In genomic region chr16:14485811-14486519, GRCh38 we compare ENCODE assay signal across 13 cellular contexts.
DNase-seq lines count a peak whose midpoint lies in the region; ATAC-seq and TF ChIP-seq lines count a peak whose summit lies in the region.
"Had no signal": no experiment of that assay in that cellular context is flagged by ENCODE, and none has a peak within 500 bp of the region (broad histone marks: within the 10 kb centered on the region; RNA-seq: fewer than 3 reads in every experiment).

No MANE protein-coding gene starts in this region.

- DNase-seq in HFFc6 (no peak), chondrocyte (ENCODE audit: low spot score) (no peak), NCI-H1930 (lab: John Stamatoyannopoulos, UW) (no peak), NCI-H1694 treated with DMSO at 0.1 percent for 48 hours (lab: John Stamatoyannopoulos, UW) (no peak), HK-2 (ENCODE audit: unreplicated experiment) (no peak)
- DNase-seq in naive thymus-derived CD4-positive, alpha-beta T cell = no peak
- DNase-seq: activated CD4-positive, alpha-beta T cell treated with anti-CD3 and anti-CD28 coated beads for 36 hours; NCI-H1092; stimulated activated CD4-positive, alpha-beta T cell treated with anti-CD3 and anti-CD28 coated beads, Interleukin-2, amount 100 ng/mL, for 48 hours; stimulated activated naive B cell treated with anti-CD40 and anti-IgM and Interleukin-4, amounts not matched to agents 10 μg/mL and 1 μg/mL and 100 μg/mL, for 72 hours had no signal

- WGBS in liver = 84% methylated on average over 16 of the region's 16 CpGs

- H3K36me3 ChIP-seq in liver (ENCODE audit: control insufficient read depth in 4 of 4, insufficient read depth in 3 of 4, low read depth in 1 of 4, low read length in 3 of 4) (peaks cover 0 to 3% (median 1%) of the 10 kb centered on the region in 4 donors), stomach smooth muscle (ENCODE audit: control insufficient read depth in 2 of 2, insufficient read depth in 2 of 2, low read length in 2 of 2) (peaks cover 0 to 6% of the 10 kb centered on the region in 2 donors)
- peaks cover 0 to 23% (median 0%) of the 10 kb centered on the region in 3 experiments for H3K36me3 ChIP-seq in naive thymus-derived CD4-positive, alpha-beta T cell (ENCODE audit: control insufficient read depth in 2 of 3, insufficient read depth in 3 of 3, low read length in 3 of 3)

- peak overlapping the region in 1 of 2 donors; percentile 90 for H3K9ac ChIP-seq in liver (ENCODE audit: low read depth in 1 of 2, low read length in 2 of 2)
- H3K9ac ChIP-seq in stomach smooth muscle (ENCODE audit: low read length in 2 of 2) = peak overlapping the region in 1 of 2 donors; percentile 13

- no peaks in the 10 kb centered on the region for H3K27me3 Mint-ChIP-seq in HFFc6 (ENCODE audit: insufficient read depth)
- no peaks in the 10 kb centered on the region for H3K27me3 Mint-ChIP-seq in chondrocyte (ENCODE audit: low read depth)
- no peaks in the 10 kb centered on the region for H3K27me3 Mint-ChIP-seq in naive thymus-derived CD4-positive, alpha-beta T cell
- H3K27me3 Mint-ChIP-seq: activated CD4-positive, alpha-beta T cell treated with anti-CD3 and anti-CD28 coated beads for 36 hours; stimulated activated naive B cell treated with anti-CD40 and anti-IgM and Interleukin-4, amounts not matched to agents 10 μg/mL and 1 μg/mL and 100 μg/mL, for 72 hours had no signal

- peaks cover 0 to 25% (median 18%) of the 10 kb centered on the region in 4 donors for H3K4me1 ChIP-seq in liver (ENCODE audit: control insufficient read depth in 4 of 4, insufficient read depth in 4 of 4, low read length in 3 of 4)
- H3K4me1 ChIP-seq in stomach smooth muscle (ENCODE audit: control insufficient read depth, insufficient read depth, low read length) = peaks cover 13% of the 10 kb centered on the region
- H3K4me1 ChIP-seq in naive thymus-derived CD4-positive, alpha-beta T cell (ENCODE audit: control insufficient read depth in 2 of 2, insufficient read depth in 2 of 2, low read length in 2 of 2) = peaks cover 0 to 10% of the 10 kb centered on the region in 2 donors

- H3K9me3 Mint-ChIP-seq in HFFc6 = no peaks in the 10 kb centered on the region
- H3K9me3 Mint-ChIP-seq in chondrocyte (ENCODE audit: low read depth) = no peaks in the 10 kb centered on the region
- no peaks in the 10 kb centered on the region for H3K9me3 Mint-ChIP-seq in naive thymus-derived CD4-positive, alpha-beta T cell
- H3K9me3 Mint-ChIP-seq: neural crest cell; stimulated activated naive B cell treated with anti-CD40 and anti-IgM and Interleukin-4, amounts not matched to agents 10 μg/mL and 1 μg/mL and 100 μg/mL, for 72 hours had no signal

- H3K4me3 ChIP-seq in liver (ENCODE audit: low read depth in 1 of 3, low read length in 3 of 3) (peak overlapping the region; percentile 49 to 60 (median 60)), stomach smooth muscle (ENCODE audit: low read length in 2 of 2) (peak overlapping the region in 1 of 2 donors; percentile 68)
- H3K4me3 ChIP-seq in naive thymus-derived CD4-positive, alpha-beta T cell (ENCODE audit: low read length) = no peak overlapping the region

- H3K36me3 Mint-ChIP-seq in HFFc6 (ENCODE audit: low read depth) (no peaks in the 10 kb centered on the region), chondrocyte (ENCODE audit: low read depth) (peaks cover 10% of the 10 kb centered on the region)
- peaks cover 5 to 39% (median 22%) of the 10 kb centered on the region in 5 donors for H3K36me3 Mint-ChIP-seq in naive thymus-derived CD4-positive, alpha-beta T cell

- H3K9me3 ChIP-seq in liver (ENCODE audit: control insufficient read depth in 4 of 4, low read length in 3 of 4) = no peaks in the 10 kb centered on the region
- H3K9me3 ChIP-seq in stomach smooth muscle (ENCODE audit: control insufficient read depth in 2 of 2, low read length in 2 of 2) = no peaks in the 10 kb centered on the region
- H3K9me3 ChIP-seq in naive thymus-derived CD4-positive, alpha-beta T cell (ENCODE audit: control insufficient read depth in 2 of 3, low read length in 3 of 3) = no peaks in the 10 kb centered on the region

- CTCF ChIA-PET in naive thymus-derived CD4-positive, alpha-beta T cell (lab: Charles Lee) = no interaction called here

- intact Hi-C loops in naive thymus-derived CD4-positive, alpha-beta T cell (cut with micrococcal nuclease) = no loop called here

- POLR2A ChIA-PET in naive thymus-derived CD4-positive, alpha-beta T cell (lab: Charles Lee) = no interaction called here

- ATAC-seq in naive thymus-derived CD4-positive, alpha-beta T cell = no peak
- ATAC-seq: activated CD4-positive, alpha-beta T cell treated with anti-CD3 and anti-CD28 coated beads for 36 hours; stimulated activated naive B cell treated with anti-CD40 and anti-IgM and Interleukin-4, amounts not matched to agents 10 μg/mL and 1 μg/mL and 100 μg/mL, for 72 hours had no signal

- TF ChIP-seq CTCF in HFFc6 (IDR thresholded peaks at IDR 0.05) (0 out of 2 replicates have a peak, but pooled peaks have one; percentile 0), chondrocyte (IDR thresholded peaks at IDR 0.05) (no peak), liver (IDR thresholded peaks at IDR 0.05; ENCODE audit: low read depth, low read length, missing input control) (no peak)

- H3K27ac Mint-ChIP-seq in HFFc6 (peak overlapping the region; percentile 93), chondrocyte (ENCODE audit: unreplicated experiment) (peak overlapping the region; percentile 90)
- no peak overlapping the region for H3K27ac Mint-ChIP-seq in naive thymus-derived CD4-positive, alpha-beta T cell
- H3K27ac Mint-ChIP-seq: activated CD4-positive, alpha-beta T cell treated with anti-CD3 and anti-CD28 coated beads for 36 hours; stimulated activated naive B cell treated with anti-CD40 and anti-IgM and Interleukin-4, amounts not matched to agents 10 μg/mL and 1 μg/mL and 100 μg/mL, for 72 hours had no signal

- peak overlapping the region; percentile 81 to 85 for H3K27ac ChIP-seq in liver (ENCODE audit: low read depth in 1 of 2, low read length in 2 of 2)
- peak overlapping the region; percentile 62 for H3K27ac ChIP-seq in stomach smooth muscle (ENCODE audit: low read length)
- no peak overlapping the region for H3K27ac ChIP-seq in naive thymus-derived CD4-positive, alpha-beta T cell (ENCODE audit: low read depth, low read length)

- H3K4me1 Mint-ChIP-seq in HFFc6 (ENCODE audit: low read depth) = peaks cover 54% of the 10 kb centered on the region
- H3K4me1 Mint-ChIP-seq in chondrocyte (ENCODE audit: low read depth) = peaks cover 41% of the 10 kb centered on the region
- H3K4me1 Mint-ChIP-seq in naive thymus-derived CD4-positive, alpha-beta T cell = peaks cover 8 to 34% (median 24%) of the 10 kb centered on the region in 7 donors

- TF ChIP-seq RAD21 in liver (IDR thresholded peaks at IDR 0.05) = no peak

- no peaks in the 10 kb centered on the region for H3K27me3 ChIP-seq in liver (ENCODE audit: control insufficient read depth in 4 of 4, insufficient read depth in 4 of 4, low read length in 3 of 4)
- no peaks in the 10 kb centered on the region for H3K27me3 ChIP-seq in stomach smooth muscle (ENCODE audit: control insufficient read depth in 1 of 2, insufficient read depth in 2 of 2, low read length in 2 of 2)
- no peaks in the 10 kb centered on the region for H3K27me3 ChIP-seq in naive thymus-derived CD4-positive, alpha-beta T cell (ENCODE audit: control insufficient read depth in 2 of 2, insufficient read depth in 2 of 2, low read length in 2 of 2)

- H3K4me3 Mint-ChIP-seq in HFFc6 = no peak overlapping the region
- H3K4me3 Mint-ChIP-seq in chondrocyte (ENCODE audit: unreplicated experiment) = no peak overlapping the region
- no peak overlapping the region for H3K4me3 Mint-ChIP-seq in naive thymus-derived CD4-positive, alpha-beta T cell
- H3K4me3 Mint-ChIP-seq: activated CD4-positive, alpha-beta T cell treated with anti-CD3 and anti-CD28 coated beads for 36 hours; stimulated activated naive B cell treated with anti-CD40 and anti-IgM and Interleukin-4, amounts not matched to agents 10 μg/mL and 1 μg/mL and 100 μg/mL, for 72 hours had no signal

TF ChIP-seq in liver, 16 proteins besides CTCF, POLR2A, EP300 and RAD21 (continues in another document):
- TF ChIP-seq ZBTB33 (IDR thresholded peaks at IDR 0.05) = no peak
- no peak for TF ChIP-seq FOXA2 (IDR thresholded peaks at IDR 0.05)
- no peak for TF ChIP-seq FOXA1 (IDR thresholded peaks at IDR 0.05)
- no peak for TF ChIP-seq SP1 (IDR thresholded peaks at IDR 0.05)
- no peak for TF ChIP-seq YY1 (IDR thresholded peaks at IDR 0.05)
- TF ChIP-seq NR2F2 (IDR thresholded peaks at IDR 0.05) = no peak
- TF ChIP-seq ATF3 (IDR thresholded peaks at IDR 0.05) = no peak
- TF ChIP-seq JUND (IDR thresholded peaks at IDR 0.05) = no peak
- no peak for TF ChIP-seq GABPA (IDR thresholded peaks at IDR 0.05 in 1 of 2, conservative IDR thresholded peaks at IDR 0.05 in 1 of 2)
- no peak for TF ChIP-seq HNF4G (IDR thresholded peaks at IDR 0.05)
- no peak for TF ChIP-seq HNF4A (conservative IDR thresholded peaks at IDR 0.05)
- TF ChIP-seq RXRA (IDR thresholded peaks at IDR 0.05) = no peak
- no peak for TF ChIP-seq TAF1 (conservative IDR thresholded peaks at IDR 0.05)
- TF ChIP-seq EGR1 (IDR thresholded peaks at IDR 0.05; ENCODE audit: low read depth in 2 of 2) = no peak

Comparison
In these comparisons a context has a peak if more than half of its experiments do, and no peak if none do; other contexts are left out.
1. H3K27ac Mint-ChIP-seq: peak in HFFc6 (single experiment) and chondrocyte (single experiment); none in naive thymus-derived CD4-positive, alpha-beta T cell (0 of 9).